Comparison of ENCODE assay signal across 1 cellular context in genomic region chr20:43188234-43188653, GRCh38.
TF ChIP-seq lines count a peak whose summit lies in the region.

No MANE protein-coding gene starts in this region.

TF ChIP-seq in HepG2, 621 proteins besides CTCF, POLR2A, EP300 and RAD21:
- TF ChIP-seq TCF12 (IDR thresholded peaks at IDR 0.05) (no peak), TCF12 (CRISPR knock-in tag; IDR thresholded peaks at IDR 0.05) (no peak), SMYD3 (CRISPR knock-in tag; IDR thresholded peaks at IDR 0.05) (no peak), ZNF280B (CRISPR knock-in tag; IDR thresholded peaks at IDR 0.05; ENCODE audit: borderline replicate concordance) (0 out of 2 replicates have a peak, but pooled peaks have one; percentile 30), EZH2 (conservative IDR thresholded peaks at IDR 0.05; ENCODE audit: low read depth, low read length) (peak; percentile 89), IRF2 (CRISPR knock-in tag; IDR thresholded peaks at IDR 0.05) (no peak)
